ENCODE assay signal across 2 cellular contexts in the genomic region with DNA sequence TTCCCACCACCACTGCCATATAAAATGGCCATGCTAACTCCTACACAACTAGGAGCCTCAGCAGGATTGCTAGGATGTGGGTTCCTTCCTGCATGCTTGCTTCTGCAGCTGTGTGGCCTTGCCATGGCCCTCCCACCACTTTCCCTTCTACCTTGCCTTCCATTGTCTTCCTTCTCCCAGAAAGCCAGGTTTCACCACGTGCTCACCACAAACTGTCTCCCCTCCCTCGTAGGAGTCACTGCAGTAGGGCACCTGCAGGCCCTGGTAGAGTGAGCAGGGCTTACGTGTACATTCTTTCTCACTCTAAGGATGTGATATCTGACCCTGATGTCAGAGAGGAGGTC.
TF ChIP-seq lines count a peak whose summit lies in the region.

No MANE protein-coding gene starts in this region.

TF ChIP-seq in SK-N-SH, 30 proteins besides CTCF, POLR2A, EP300 and RAD21 (continued from another document):
- TF ChIP-seq, protein P1, sequence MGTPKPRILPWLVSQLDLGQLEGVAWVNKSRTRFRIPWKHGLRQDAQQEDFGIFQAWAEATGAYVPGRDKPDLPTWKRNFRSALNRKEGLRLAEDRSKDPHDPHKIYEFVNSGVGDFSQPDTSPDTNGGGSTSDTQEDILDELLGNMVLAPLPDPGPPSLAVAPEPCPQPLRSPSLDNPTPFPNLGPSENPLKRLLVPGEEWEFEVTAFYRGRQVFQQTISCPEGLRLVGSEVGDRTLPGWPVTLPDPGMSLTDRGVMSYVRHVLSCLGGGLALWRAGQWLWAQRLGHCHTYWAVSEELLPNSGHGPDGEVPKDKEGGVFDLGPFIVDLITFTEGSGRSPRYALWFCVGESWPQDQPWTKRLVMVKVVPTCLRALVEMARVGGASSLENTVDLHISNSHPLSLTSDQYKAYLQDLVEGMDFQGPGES (IDR thresholded peaks at IDR 0.05; ENCODE audit: low read depth, low read length), result no peak
- TF ChIP-seq POLR2AphosphoS5 (IDR thresholded peaks at IDR 0.05; ENCODE audit: low read depth, low read length), result no peak
- no peak for TF ChIP-seq CHD2 (IDR thresholded peaks at IDR 0.05; ENCODE audit: low read length, partially characterized antibody)
- TF ChIP-seq GABPA (IDR thresholded peaks at IDR 0.05; ENCODE audit: low read depth), result no peak
- no peak for TF ChIP-seq NFIC (IDR thresholded peaks at IDR 0.05; ENCODE audit: borderline replicate concordance)
- no peak for TF ChIP-seq RFX5 (IDR thresholded peaks at IDR 0.05; ENCODE audit: low read length)
- TF ChIP-seq JUND (IDR thresholded peaks at IDR 0.05), result no peak
- no peak for TF ChIP-seq TEAD4 (IDR thresholded peaks at IDR 0.05; ENCODE audit: borderline replicate concordance, insufficient read depth)
- no peak for TF ChIP-seq EZH2phosphoT487 (IDR thresholded peaks at IDR 0.05; ENCODE audit: borderline replicate concordance, low read depth)

TF ChIP-seq in SK-N-SH treated with all-trans-retinoic acid at 6 μM for 48 hours, 23 proteins besides CTCF, POLR2A, EP300 and RAD21 (continued from another document):
- TF ChIP-seq, protein P2, sequence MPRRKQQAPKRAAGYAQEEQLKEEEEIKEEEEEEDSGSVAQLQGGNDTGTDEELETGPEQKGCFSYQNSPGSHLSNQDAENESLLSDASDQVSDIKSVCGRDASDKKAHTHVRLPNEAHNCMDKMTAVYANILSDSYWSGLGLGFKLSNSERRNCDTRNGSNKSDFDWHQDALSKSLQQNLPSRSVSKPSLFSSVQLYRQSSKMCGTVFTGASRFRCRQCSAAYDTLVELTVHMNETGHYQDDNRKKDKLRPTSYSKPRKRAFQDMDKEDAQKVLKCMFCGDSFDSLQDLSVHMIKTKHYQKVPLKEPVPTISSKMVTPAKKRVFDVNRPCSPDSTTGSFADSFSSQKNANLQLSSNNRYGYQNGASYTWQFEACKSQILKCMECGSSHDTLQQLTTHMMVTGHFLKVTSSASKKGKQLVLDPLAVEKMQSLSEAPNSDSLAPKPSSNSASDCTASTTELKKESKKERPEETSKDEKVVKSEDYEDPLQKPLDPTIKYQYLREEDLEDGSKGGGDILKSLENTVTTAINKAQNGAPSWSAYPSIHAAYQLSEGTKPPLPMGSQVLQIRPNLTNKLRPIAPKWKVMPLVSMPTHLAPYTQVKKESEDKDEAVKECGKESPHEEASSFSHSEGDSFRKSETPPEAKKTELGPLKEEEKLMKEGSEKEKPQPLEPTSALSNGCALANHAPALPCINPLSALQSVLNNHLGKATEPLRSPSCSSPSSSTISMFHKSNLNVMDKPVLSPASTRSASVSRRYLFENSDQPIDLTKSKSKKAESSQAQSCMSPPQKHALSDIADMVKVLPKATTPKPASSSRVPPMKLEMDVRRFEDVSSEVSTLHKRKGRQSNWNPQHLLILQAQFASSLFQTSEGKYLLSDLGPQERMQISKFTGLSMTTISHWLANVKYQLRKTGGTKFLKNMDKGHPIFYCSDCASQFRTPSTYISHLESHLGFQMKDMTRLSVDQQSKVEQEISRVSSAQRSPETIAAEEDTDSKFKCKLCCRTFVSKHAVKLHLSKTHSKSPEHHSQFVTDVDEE (CRISPR knock-in tag; IDR thresholded peaks at IDR 0.05), result no peak
- TF ChIP-seq, protein P3, sequence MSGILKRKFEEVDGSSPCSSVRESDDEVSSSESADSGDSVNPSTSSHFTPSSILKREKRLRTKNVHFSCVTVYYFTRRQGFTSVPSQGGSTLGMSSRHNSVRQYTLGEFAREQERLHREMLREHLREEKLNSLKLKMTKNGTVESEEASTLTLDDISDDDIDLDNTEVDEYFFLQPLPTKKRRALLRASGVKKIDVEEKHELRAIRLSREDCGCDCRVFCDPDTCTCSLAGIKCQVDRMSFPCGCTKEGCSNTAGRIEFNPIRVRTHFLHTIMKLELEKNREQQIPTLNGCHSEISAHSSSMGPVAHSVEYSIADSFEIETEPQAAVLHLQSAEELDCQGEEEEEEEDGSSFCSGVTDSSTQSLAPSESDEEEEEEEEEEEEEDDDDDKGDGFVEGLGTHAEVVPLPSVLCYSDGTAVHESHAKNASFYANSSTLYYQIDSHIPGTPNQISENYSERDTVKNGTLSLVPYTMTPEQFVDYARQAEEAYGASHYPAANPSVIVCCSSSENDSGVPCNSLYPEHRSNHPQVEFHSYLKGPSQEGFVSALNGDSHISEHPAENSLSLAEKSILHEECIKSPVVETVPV (CRISPR knock-in tag; IDR thresholded peaks at IDR 0.05), result no peak
- TF ChIP-seq SNAI2 (CRISPR knock-in tag; IDR thresholded peaks at IDR 0.05), result no peak
